Comparison of ENCODE assay signal across 8 cellular contexts in the genomic region with DNA sequence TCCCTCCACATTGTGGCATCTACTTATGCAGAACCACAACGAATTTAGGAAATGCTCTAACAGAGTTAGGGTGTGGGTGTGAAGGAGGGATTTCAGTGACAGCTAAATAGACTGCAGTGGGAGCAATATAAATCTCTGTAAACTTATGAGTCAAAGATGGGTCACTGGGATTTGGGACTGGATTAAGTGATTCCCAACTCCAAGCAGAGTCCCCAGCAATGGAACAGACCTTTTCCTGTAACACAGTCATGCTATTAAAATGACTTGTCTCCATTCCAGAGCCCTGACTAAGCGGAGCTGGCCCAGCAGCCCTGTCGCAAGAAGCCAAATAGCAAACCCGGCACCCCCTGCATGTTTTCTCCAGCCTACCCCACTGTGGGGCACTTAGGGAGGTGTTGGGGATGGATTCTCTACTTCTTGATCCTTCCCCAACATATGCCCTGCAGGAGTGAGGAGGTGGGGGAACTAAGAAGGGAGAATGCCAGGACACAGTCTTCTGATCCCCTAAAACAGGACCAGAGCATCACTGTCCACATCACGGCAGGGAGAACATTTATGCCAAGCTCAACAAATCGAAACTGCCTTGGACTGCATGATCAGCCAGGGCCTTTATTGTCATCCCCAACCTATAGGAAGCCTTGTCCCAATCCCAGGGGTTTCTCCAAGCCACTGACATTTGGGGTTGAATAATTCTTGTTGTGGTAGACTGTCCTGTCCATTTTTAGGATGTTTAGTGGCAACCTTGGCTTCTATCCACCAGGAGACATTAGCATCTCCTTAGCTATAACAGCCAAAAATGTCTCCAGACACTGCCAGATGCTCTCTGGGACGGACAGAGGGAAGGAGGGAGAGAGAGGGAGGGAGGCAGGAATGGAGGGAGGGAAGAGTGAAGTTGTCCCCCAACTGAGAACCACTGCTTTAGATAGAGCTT. TPM values are rescaled to one million over a fixed set of nuclear protein-coding genes. Genes with fewer than 3 reads are reported as not detected.
DNase-seq lines count a peak whose midpoint lies in the region; ATAC-seq and TF ChIP-seq lines count a peak whose summit lies in the region.

No MANE protein-coding gene starts in this region.

- H3K36me3 ChIP-seq in BJ (ENCODE audit: control insufficient read depth, insufficient read depth, low read length) (peaks cover 28% of the 10 kb centered on the region), prostate gland (no peaks in the 10 kb centered on the region)

- peaks cover 15% of the 10 kb centered on the region for H3K36me3 Mint-ChIP-seq in WTC11

- no peak overlapping the region for H3K4me3 Mint-ChIP-seq in WTC11

- H3K27me3 Mint-ChIP-seq in WTC11 (ENCODE audit: low read depth) = no peaks in the 10 kb centered on the region

- TF ChIP-seq CTCF in BJ (IDR thresholded peaks at IDR 0.05; ENCODE audit: insufficient read depth, low read depth, low read length) = no peak
- no peak for TF ChIP-seq CTCF in fibroblast of villous mesenchyme (IDR thresholded peaks at IDR 0.05; ENCODE audit: insufficient read depth, low read depth, low read length)
- TF ChIP-seq CTCF in prostate gland (IDR thresholded peaks at IDR 0.05) = no peak
- no peak for TF ChIP-seq CTCF in WTC11 (IDR thresholded peaks at IDR 0.05)

- TF ChIP-seq POLR2A in prostate gland (IDR thresholded peaks at IDR 0.05) = no peak

- POLR2A ChIA-PET in BJ (lab: Charles Lee) (interaction anchor here (0.6 to 1.8 kb wide), 9 partner anchors 10 to 318 kb away, joined by 3 to 9 read pairs (median 5); no protein-coding TSS in a partner anchor), WTC11 (lab: Charles Lee) (interaction anchor here (1.2 kb wide), 1 partner anchor 11 kb away, joined by 4 read pairs; no protein-coding TSS in a partner anchor)

- WGBS in prostate gland = 20% methylated on average over 7 of the region's 7 CpGs

- H3K27ac ChIP-seq in prostate gland = peak overlapping the region; percentile 77 to 80

- no peak for ATAC-seq in WTC11

- H3K27me3 ChIP-seq in BJ (ENCODE audit: control insufficient read depth, insufficient read depth, low read length) (no peaks in the 10 kb centered on the region), prostate gland (replicated peaks; ENCODE audit: insufficient read depth) (no peaks in the 10 kb centered on the region)

- no peak overlapping the region for H3K4me3 ChIP-seq in BJ (ENCODE audit: low read depth, low read length)
- no peak overlapping the region for H3K4me3 ChIP-seq in fibroblast of villous mesenchyme (ENCODE audit: low read depth, low read length)
- H3K4me3 ChIP-seq in prostate gland = no peak overlapping the region

- peaks cover 56% of the 10 kb centered on the region for H3K4me1 Mint-ChIP-seq in WTC11

- peaks cover 50% of the 10 kb centered on the region for H3K4me1 ChIP-seq in prostate gland (replicated peaks)

- DNase-seq in BJ (ENCODE audit: low read depth) (peak; percentile 97), SW 1271 (lab: John Stamatoyannopoulos, UW) (peak; percentile 59 to 79), fibroblast of villous mesenchyme (ENCODE audit: low read depth) (peak; percentile 96), prostate gland (ENCODE audit: low spot score) (peak; percentile 68), WTC11 (ENCODE audit: low spot score) (no peak), NCI-H2227 treated with DMSO at 0.1 percent for 48 hours (lab: John Stamatoyannopoulos, UW) (no peak), HT-29 (ENCODE audit: low spot score) (no peak)
- no peak for DNase-seq in activated T-cell treated with anti-CD3 and anti-CD28 coated beads, Interleukin-2, amount 50 U/mL, for 48 hours

- H3K9me3 Mint-ChIP-seq in WTC11 = no peaks in the 10 kb centered on the region

- H3K9me3 ChIP-seq in prostate gland = no peaks in the 10 kb centered on the region

- CTCF ChIA-PET in BJ (lab: Yijun Ruan, JAX) = interaction anchor here (0.9 to 3.2 kb wide), 11 partner anchors 10 to 240 kb away, joined by 3 to 13 read pairs (median 3); a partner anchor contains a TSS
- CTCF ChIA-PET in WTC11 (lab: Charles Lee) = interaction anchor here (1.1 kb wide), 1 partner anchor 94 kb away, joined by 5 read pairs; no protein-coding TSS in a partner anchor

- intact Hi-C loops in prostate gland (cut with DNase I) = loop anchor here (5.0 kb wide), 1 partner anchor 38 kb away; no protein-coding TSS in a partner anchor

- H3K27ac Mint-ChIP-seq in WTC11 = no peak overlapping the region

TF ChIP-seq in WTC11, 78 proteins besides CTCF, POLR2A, EP300 and RAD21 (continues in another document):
- TF ChIP-seq ZNF263 (CRISPR knock-in tag; IDR thresholded peaks at IDR 0.05; ENCODE audit: low read depth) (no peak), ATF1 (CRISPR knock-in tag; IDR thresholded peaks at IDR 0.05) (no peak), ZBTB21 (CRISPR knock-in tag; IDR thresholded peaks at IDR 0.05; ENCODE audit: borderline replicate concordance) (no peak), ZNF317 (CRISPR knock-in tag; IDR thresholded peaks at IDR 0.05; ENCODE audit: borderline replicate concordance, low read depth) (no peak), ZNF219 (CRISPR knock-in tag; IDR thresholded peaks at IDR 0.05; ENCODE audit: borderline replicate concordance) (no peak), ELF4 (CRISPR knock-in tag; IDR thresholded peaks at IDR 0.05; ENCODE audit: low read depth) (no peak), RELA (CRISPR knock-in tag; IDR thresholded peaks at IDR 0.05; ENCODE audit: borderline replicate concordance) (no peak), ESRRA (CRISPR knock-in tag; IDR thresholded peaks at IDR 0.05; ENCODE audit: borderline replicate concordance) (no peak), NR3C1 (CRISPR knock-in tag; conservative IDR thresholded peaks at IDR 0.05; ENCODE audit: low read depth) (no peak), ZNF121 (CRISPR knock-in tag; IDR thresholded peaks at IDR 0.05) (no peak), ZNF232 (CRISPR knock-in tag; IDR thresholded peaks at IDR 0.05) (no peak), CREB1 (CRISPR knock-in tag; IDR thresholded peaks at IDR 0.05) (no peak)
- TF ChIP-seq, protein P1, sequence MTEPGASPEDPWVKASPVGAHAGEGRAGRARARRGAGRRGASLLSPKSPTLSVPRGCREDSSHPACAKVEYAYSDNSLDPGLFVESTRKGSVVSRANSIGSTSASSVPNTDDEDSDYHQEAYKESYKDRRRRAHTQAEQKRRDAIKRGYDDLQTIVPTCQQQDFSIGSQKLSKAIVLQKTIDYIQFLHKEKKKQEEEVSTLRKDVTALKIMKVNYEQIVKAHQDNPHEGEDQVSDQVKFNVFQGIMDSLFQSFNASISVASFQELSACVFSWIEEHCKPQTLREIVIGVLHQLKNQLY (CRISPR knock-in tag; IDR thresholded peaks at IDR 0.05) = no peak
- TF ChIP-seq, protein P2, sequence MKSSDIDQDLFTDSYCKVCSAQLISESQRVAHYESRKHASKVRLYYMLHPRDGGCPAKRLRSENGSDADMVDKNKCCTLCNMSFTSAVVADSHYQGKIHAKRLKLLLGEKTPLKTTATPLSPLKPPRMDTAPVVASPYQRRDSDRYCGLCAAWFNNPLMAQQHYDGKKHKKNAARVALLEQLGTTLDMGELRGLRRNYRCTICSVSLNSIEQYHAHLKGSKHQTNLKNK (CRISPR knock-in tag; IDR thresholded peaks at IDR 0.05) = no peak
- TF ChIP-seq, protein P3, sequence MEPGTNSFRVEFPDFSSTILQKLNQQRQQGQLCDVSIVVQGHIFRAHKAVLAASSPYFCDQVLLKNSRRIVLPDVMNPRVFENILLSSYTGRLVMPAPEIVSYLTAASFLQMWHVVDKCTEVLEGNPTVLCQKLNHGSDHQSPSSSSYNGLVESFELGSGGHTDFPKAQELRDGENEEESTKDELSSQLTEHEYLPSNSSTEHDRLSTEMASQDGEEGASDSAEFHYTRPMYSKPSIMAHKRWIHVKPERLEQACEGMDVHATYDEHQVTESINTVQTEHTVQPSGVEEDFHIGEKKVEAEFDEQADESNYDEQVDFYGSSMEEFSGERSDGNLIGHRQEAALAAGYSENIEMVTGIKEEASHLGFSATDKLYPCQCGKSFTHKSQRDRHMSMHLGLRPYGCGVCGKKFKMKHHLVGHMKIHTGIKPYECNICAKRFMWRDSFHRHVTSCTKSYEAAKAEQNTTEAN (CRISPR knock-in tag; IDR thresholded peaks at IDR 0.05) = no peak
- TF ChIP-seq, protein P4, sequence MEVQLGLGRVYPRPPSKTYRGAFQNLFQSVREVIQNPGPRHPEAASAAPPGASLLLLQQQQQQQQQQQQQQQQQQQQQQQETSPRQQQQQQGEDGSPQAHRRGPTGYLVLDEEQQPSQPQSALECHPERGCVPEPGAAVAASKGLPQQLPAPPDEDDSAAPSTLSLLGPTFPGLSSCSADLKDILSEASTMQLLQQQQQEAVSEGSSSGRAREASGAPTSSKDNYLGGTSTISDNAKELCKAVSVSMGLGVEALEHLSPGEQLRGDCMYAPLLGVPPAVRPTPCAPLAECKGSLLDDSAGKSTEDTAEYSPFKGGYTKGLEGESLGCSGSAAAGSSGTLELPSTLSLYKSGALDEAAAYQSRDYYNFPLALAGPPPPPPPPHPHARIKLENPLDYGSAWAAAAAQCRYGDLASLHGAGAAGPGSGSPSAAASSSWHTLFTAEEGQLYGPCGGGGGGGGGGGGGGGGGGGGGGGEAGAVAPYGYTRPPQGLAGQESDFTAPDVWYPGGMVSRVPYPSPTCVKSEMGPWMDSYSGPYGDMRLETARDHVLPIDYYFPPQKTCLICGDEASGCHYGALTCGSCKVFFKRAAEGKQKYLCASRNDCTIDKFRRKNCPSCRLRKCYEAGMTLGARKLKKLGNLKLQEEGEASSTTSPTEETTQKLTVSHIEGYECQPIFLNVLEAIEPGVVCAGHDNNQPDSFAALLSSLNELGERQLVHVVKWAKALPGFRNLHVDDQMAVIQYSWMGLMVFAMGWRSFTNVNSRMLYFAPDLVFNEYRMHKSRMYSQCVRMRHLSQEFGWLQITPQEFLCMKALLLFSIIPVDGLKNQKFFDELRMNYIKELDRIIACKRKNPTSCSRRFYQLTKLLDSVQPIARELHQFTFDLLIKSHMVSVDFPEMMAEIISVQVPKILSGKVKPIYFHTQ (CRISPR knock-in tag; IDR thresholded peaks at IDR 0.05) = no peak
- TF ChIP-seq, protein P5, sequence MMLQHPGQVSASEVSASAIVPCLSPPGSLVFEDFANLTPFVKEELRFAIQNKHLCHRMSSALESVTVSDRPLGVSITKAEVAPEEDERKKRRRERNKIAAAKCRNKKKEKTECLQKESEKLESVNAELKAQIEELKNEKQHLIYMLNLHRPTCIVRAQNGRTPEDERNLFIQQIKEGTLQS (CRISPR knock-in tag; conservative IDR thresholded peaks at IDR 0.05) = no peak

RNA-seq across cellular contexts. Expression of a gene that starts 36.9 kb away (rescaled TPM):
- 988 and 1,148 TPM in 2 replicates for polyA plus RNA-seq in BJ (2011; rRNA removed)
- 221 and 239 TPM in 2 replicates for polyA minus RNA-seq in BJ (2011; rRNA and poly(A)+ RNA removed)
- total RNA-seq in fibroblast of villous mesenchyme (673 and 687 TPM in 2 replicates), prostate gland (1,000 to 10,000 TPM in 1 of 2 donors, 100 to 1,000 TPM in 1; 693 to 1,360 TPM), WTC11 (2021) (1,103 to 1,198 TPM (median 1,179 TPM) in 3 replicates)
- 2,307 and 2,374 TPM in 2 replicates for total RNA-seq in HT-29 (2014; rRNA removed; shearing (Covaris generic))

RNA-seq across cellular contexts. Expression of a gene that starts 37.1 kb away (rescaled TPM):
- 4.2 and 5.6 TPM in 2 replicates for polyA plus RNA-seq in BJ (2011; rRNA removed)
- polyA minus RNA-seq in BJ (2011; rRNA and poly(A)+ RNA removed) = 3.9 and 4.3 TPM in 2 replicates
- total RNA-seq in fibroblast of villous mesenchyme (4.3 and 6.4 TPM in 2 replicates), prostate gland (10 to 100 TPM in 1 of 2 donors, 1 to 10 TPM in 1; 2.8 to 10.5 TPM), WTC11 (2021) (5.6 to 8.0 TPM (median 7.8 TPM) in 3 replicates)
- 6.7 and 7.0 TPM in 2 replicates for total RNA-seq in HT-29 (2014; rRNA removed; shearing (Covaris generic))

Comparison
In these comparisons a context has a peak if more than half of its experiments do, and no peak if none do; other contexts are left out.
1. DNase-seq: peak in BJ (single experiment), SW 1271 (2 of 2), fibroblast of villous mesenchyme (single experiment) and prostate gland (single experiment); none in WTC11 (single experiment), NCI-H2227 treated with DMSO at 0.1 percent for 48 hours (single experiment), HT-29 (single experiment) and activated T-cell treated with anti-CD3 and anti-CD28 coated beads, Interleukin-2, amount 50 U/mL, for 48 hours (0 of 2).